Comparison of ENCODE assay signal across 12 cellular contexts in the genomic region with DNA sequence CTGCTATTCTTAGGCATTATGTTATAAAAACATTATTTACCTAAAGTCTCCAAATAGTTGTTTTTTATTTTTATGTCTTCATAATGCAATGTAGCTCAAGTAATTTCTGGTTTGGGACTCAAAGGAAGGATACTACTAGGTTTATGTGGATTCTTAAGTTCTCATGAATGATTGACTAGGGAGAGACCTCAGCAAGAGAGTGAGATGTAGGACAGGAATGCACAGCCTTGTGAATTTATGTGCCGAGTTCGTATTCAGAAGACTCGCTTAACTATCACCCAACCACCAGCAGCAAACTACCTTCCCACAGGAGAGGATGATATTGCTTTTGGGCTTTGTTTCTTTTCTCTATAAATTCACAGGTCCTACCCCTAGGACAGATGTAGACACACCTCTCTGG.
DNase-seq lines count a peak whose midpoint lies in the region; FAIRE-seq and TF ChIP-seq lines count a peak whose summit lies in the region.
"Had no signal": no experiment of that assay in that cellular context is flagged by ENCODE, and none has a peak within 500 bp of the region (broad histone marks: within the 10 kb centered on the region; RNA-seq: fewer than 3 reads in every experiment).

No MANE protein-coding gene starts in this region.

- TF ChIP-seq CTCF in osteocyte (IDR thresholded peaks at IDR 0.05) (no peak), vagina (IDR thresholded peaks at IDR 0.05) (no peak), GM20000 (IDR thresholded peaks at IDR 0.05; ENCODE audit: extremely low read depth, missing control alignments) (no peak)

- no peak for TF ChIP-seq POLR2A in vagina (IDR thresholded peaks at IDR 0.05)

- H3K4me3 Mint-ChIP-seq in osteocyte (ENCODE audit: unreplicated experiment): no peak overlapping the region
- H3K4me3 Mint-ChIP-seq: CD14-positive monocyte had no signal

- peaks cover 49% of the 10 kb centered on the region for H3K36me3 Mint-ChIP-seq in osteocyte (ENCODE audit: unreplicated experiment)
- H3K36me3 Mint-ChIP-seq: CD14-positive monocyte had no signal

- no peak overlapping the region for H2BK5ac ChIP-seq in mesenchymal stem cell (ENCODE audit: low read depth, low read length, poor library complexity, severe bottlenecking)

- 80% methylated on average over 3 of the region's 3 CpGs for WGBS in mesenchymal stem cell

- H3K27ac ChIP-seq in mesenchymal stem cell (ENCODE audit: low read length, poor library complexity, severe bottlenecking) (peak overlapping the region; percentile 66), vagina (no peak overlapping the region)
- H3K27ac ChIP-seq: A549, HL-60 had no signal

- no peak overlapping the region for H3K23ac ChIP-seq in mesenchymal stem cell (ENCODE audit: low read length in 2 of 2)

- peaks cover 0 to 28% of the 10 kb centered on the region in 2 experiments for H3K36me3 ChIP-seq in mesenchymal stem cell (ENCODE audit: control insufficient read depth in 1 of 2, insufficient read depth in 2 of 2, low read depth in 1 of 2, low read length in 2 of 2)
- H3K36me3 ChIP-seq in vagina: peaks cover 0 to 17% of the 10 kb centered on the region in 2 donors
- H3K36me3 ChIP-seq: HAP-1 had no signal

- DNase-seq in mesenchymal stem cell: no peak
- DNase-seq in osteocyte (ENCODE audit: extremely low spot score, unreplicated experiment): no peak
- DNase-seq in vagina (ENCODE audit: extremely low spot score in 2 of 2): no peak
- DNase-seq in middle frontal gyrus (ENCODE audit: extremely low spot score, low spot score): no peak
- DNase-seq in GM20000 (ENCODE audit: low spot score): no peak
- DNase-seq: DMS53 had no signal

- H2AFZ ChIP-seq in mesenchymal stem cell (ENCODE audit: low read depth, low read length): no peak overlapping the region

- H3K4me3 ChIP-seq in mesenchymal stem cell (ENCODE audit: insufficient read depth in 1 of 2, low read depth in 1 of 2, low read length in 2 of 2) (no peak overlapping the region), vagina (no peak overlapping the region)
- H3K4me3 ChIP-seq: A549, HAP-1 had no signal

- no peaks in the 10 kb centered on the region for H3K9me3 ChIP-seq in mesenchymal stem cell (ENCODE audit: control insufficient read depth, low read length)
- no peaks in the 10 kb centered on the region for H3K9me3 ChIP-seq in vagina
- H3K9me3 ChIP-seq: A549, HAP-1 had no signal

- H4K91ac ChIP-seq in mesenchymal stem cell (ENCODE audit: low read length): no peak overlapping the region

- H3K27me3 Mint-ChIP-seq in osteocyte (ENCODE audit: unreplicated experiment): no peaks in the 10 kb centered on the region

- no peak overlapping the region for H2BK12ac ChIP-seq in mesenchymal stem cell (ENCODE audit: low read length in 2 of 2)

- intact Hi-C loops in vagina (cut with DNase I): no loop called here

- no peak overlapping the region for H2BK120ac ChIP-seq in mesenchymal stem cell (ENCODE audit: low read depth, low read length)

- H3K9me3 Mint-ChIP-seq in osteocyte (ENCODE audit: unreplicated experiment): no peaks in the 10 kb centered on the region

- peaks cover 19% of the 10 kb centered on the region for H3K79me1 ChIP-seq in mesenchymal stem cell (replicated peaks; ENCODE audit: low read length, poor library complexity, severe bottlenecking)

- no peak overlapping the region for H2BK15ac ChIP-seq in mesenchymal stem cell (ENCODE audit: low read depth, poor library complexity, severe bottlenecking)

- no peak overlapping the region for H4K8ac ChIP-seq in mesenchymal stem cell (ENCODE audit: low read length)

- peak; percentile 39 for FAIRE-seq in endometrium (lab: Jason Lieb, UNC)
- FAIRE-seq: A549, H1 had no signal

- H3K4me1 ChIP-seq in mesenchymal stem cell (ENCODE audit: control insufficient read depth, insufficient read depth, low read depth, low read length) (peaks cover 12% of the 10 kb centered on the region), vagina (peaks cover 7% of the 10 kb centered on the region)
- H3K4me1 ChIP-seq: A549, HAP-1 had no signal

- no peak overlapping the region for H3K4ac ChIP-seq in mesenchymal stem cell (ENCODE audit: low read depth in 1 of 2, low read length in 2 of 2)

- no peak overlapping the region for H3K14ac ChIP-seq in mesenchymal stem cell (ENCODE audit: low read length in 2 of 2)

- no peak overlapping the region for H3K4me2 ChIP-seq in mesenchymal stem cell (ENCODE audit: low read length, poor library complexity, severe bottlenecking)
- H3K4me2 ChIP-seq: A549 had no signal

- H3K27ac Mint-ChIP-seq in osteocyte (ENCODE audit: unreplicated experiment): peak overlapping the region; percentile 32
- H3K27ac Mint-ChIP-seq: CD14-positive monocyte had no signal

- peaks cover 37% of the 10 kb centered on the region for H3K4me1 Mint-ChIP-seq in osteocyte (ENCODE audit: unreplicated experiment)
- H3K4me1 Mint-ChIP-seq: CD14-positive monocyte had no signal

- H3K27me3 ChIP-seq in mesenchymal stem cell (ENCODE audit: control insufficient read depth in 1 of 2, insufficient read depth in 1 of 2, low read length in 2 of 2) (no peaks in the 10 kb centered on the region), vagina (no peaks in the 10 kb centered on the region)

- H2AK5ac ChIP-seq in mesenchymal stem cell (ENCODE audit: low read length, severe bottlenecking): no peak overlapping the region

- no peak overlapping the region for H3K18ac ChIP-seq in mesenchymal stem cell (ENCODE audit: low read depth in 1 of 2, low read length in 2 of 2)

- no peak overlapping the region for H3K9ac ChIP-seq in mesenchymal stem cell (ENCODE audit: low read length)
